Comparison of ENCODE assay signal across 26 cellular contexts in the genomic region with DNA sequence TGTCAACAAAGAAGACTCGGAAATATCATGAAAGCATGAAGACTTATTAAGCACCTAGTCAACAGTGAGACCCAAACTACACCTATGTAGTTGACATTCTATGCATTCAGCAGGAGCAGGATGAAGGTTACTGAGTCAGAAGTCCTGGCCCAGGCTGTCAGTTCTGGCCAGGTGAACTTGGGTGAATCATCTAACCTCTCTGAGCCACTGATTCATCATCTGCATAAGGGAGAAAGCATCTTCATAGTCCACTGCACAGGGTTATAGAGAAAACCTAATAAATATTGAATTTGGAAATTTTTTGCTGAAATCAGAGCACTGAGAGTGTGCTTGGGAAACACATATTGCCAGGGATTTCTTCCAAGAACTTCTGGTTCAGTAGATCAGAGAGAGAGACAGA.
DNase-seq lines count a peak whose midpoint lies in the region; ATAC-seq lines count a peak whose summit lies in the region.
"Had no signal": no experiment of that assay in that cellular context is flagged by ENCODE, and none has a peak within 500 bp of the region (broad histone marks: within the 10 kb centered on the region; RNA-seq: fewer than 3 reads in every experiment).

No MANE protein-coding gene starts in this region.

- H3K9me3 ChIP-seq in CD4-positive, alpha-beta memory T cell (ENCODE audit: control insufficient read depth in 1 of 2, low read length in 2 of 2), result no peaks in the 10 kb centered on the region
- H3K9me3 ChIP-seq: BE2C, HAP-1 had no signal

- H3K36me3 ChIP-seq in CD4-positive, alpha-beta memory T cell (ENCODE audit: insufficient read depth, low read length), result no peaks in the 10 kb centered on the region
- no peaks in the 10 kb centered on the region for H3K36me3 ChIP-seq in mesendoderm (ENCODE audit: control insufficient read depth, insufficient read depth, low read length)
- H3K36me3 ChIP-seq: BE2C, HAP-1, WERI-Rb-1 had no signal

- no peak overlapping the region for H2BK15ac ChIP-seq in mesendoderm (replicated peaks; ENCODE audit: low read depth)

- H3K4me1 ChIP-seq in CD4-positive, alpha-beta memory T cell (ENCODE audit: insufficient read depth, low read length), result no peaks in the 10 kb centered on the region
- H3K4me1 ChIP-seq in mesendoderm (ENCODE audit: control insufficient read depth, low read depth, low read length), result no peaks in the 10 kb centered on the region
- H3K4me1 ChIP-seq: BE2C, HAP-1 had no signal

- no peak overlapping the region for H3K4me3 Mint-ChIP-seq in activated T-helper 17 cell treated with anti-CD3 and anti-CD28 coated beads, Interleukin-2, amount 50 U/mL, for 72 hours
- no peak overlapping the region for H3K4me3 Mint-ChIP-seq in CD4-positive, alpha-beta memory T cell
- H3K4me3 Mint-ChIP-seq: activated T-cell treated with anti-CD3 and anti-CD28 coated beads, Interleukin-2, amount 50 U/mL, for 72 hours; immature natural killer cell; naive thymus-derived CD8-positive, alpha-beta T cell; type B pancreatic cell had no signal

- no peaks in the 10 kb centered on the region for H3K9me3 Mint-ChIP-seq in activated T-helper 17 cell treated with anti-CD3 and anti-CD28 coated beads, Interleukin-2, amount 50 U/mL, for 72 hours
- H3K9me3 Mint-ChIP-seq in CD4-positive, alpha-beta memory T cell, result no peaks in the 10 kb centered on the region
- H3K9me3 Mint-ChIP-seq: activated T-cell treated with anti-CD3 and anti-CD28 coated beads, Interleukin-2, amount 50 U/mL, for 72 hours; naive thymus-derived CD8-positive, alpha-beta T cell; type B pancreatic cell had no signal

- no peak overlapping the region for H2AK5ac ChIP-seq in mesendoderm (ENCODE audit: low read length)

- H3K4me3 ChIP-seq in CD4-positive, alpha-beta memory T cell (ENCODE audit: low read length in 2 of 2), result no peak overlapping the region
- H3K4me3 ChIP-seq in mesendoderm (ENCODE audit: low read length), result no peak overlapping the region
- H3K4me3 ChIP-seq: coronary artery, HAP-1 had no signal

- DNase-seq in A172 (ENCODE audit: low spot score), result peak; percentile 31
- DNase-seq in HPDE6-E6E7 (ENCODE audit: extremely low spot score), result peak; percentile 10
- peak; percentile 17 for DNase-seq in iris pigment epithelial cell (ENCODE audit: low read depth)
- DNase-seq in CD4-positive, alpha-beta memory T cell, result no peak
- DNase-seq in mesendoderm, result no peak
- no peak for DNase-seq in DMS114 treated with DMSO at 0.1 percent for 48 hours (lab: John Stamatoyannopoulos, UW; ENCODE audit: unreplicated experiment)
- DNase-seq: activated CD4-positive, alpha-beta T cell treated with anti-CD3 and anti-CD28 coated beads, Interleukin-2, amount 50 U/mL, for 1 hour; activated naive CD4-positive, alpha-beta T cell treated with Interleukin-2 at 50 U/mL for 16 hours; activated T-cell treated with anti-CD3 and anti-CD28 coated beads, Interleukin-2, amount 50 U/mL, for 72 hours; BE2C; DND-41; effector memory CD4-positive, alpha-beta T cell; hypothalamus; immature natural killer cell; MV-4-11; naive thymus-derived CD8-positive, alpha-beta T cell; SIG-M5; stimulated activated CD4-positive, alpha-beta T cell treated with anti-CD3 and anti-CD28 coated beads, Interleukin-2, amount 100 ng/mL, for 24 hours; SW 1271; T-helper 9 cell; WERI-Rb-1 had no signal

- no peak overlapping the region for H3K4me2 ChIP-seq in mesendoderm (ENCODE audit: low read length)

- ATAC-seq in activated T-helper 17 cell treated with anti-CD3 and anti-CD28 coated beads, Interleukin-2, amount 50 U/mL, for 72 hours (replicated peaks), result peak; percentile 34
- no peak for ATAC-seq in GM18907 (IDR thresholded peaks at IDR 0.05; ENCODE audit: unreplicated experiment)
- ATAC-seq: naive thymus-derived CD8-positive, alpha-beta T cell had no signal

- H3K4me1 Mint-ChIP-seq in activated T-helper 17 cell treated with anti-CD3 and anti-CD28 coated beads, Interleukin-2, amount 50 U/mL, for 72 hours, result no peaks in the 10 kb centered on the region
- no peaks in the 10 kb centered on the region for H3K4me1 Mint-ChIP-seq in CD4-positive, alpha-beta memory T cell
- H3K4me1 Mint-ChIP-seq: immature natural killer cell; naive thymus-derived CD8-positive, alpha-beta T cell had no signal

- no peaks in the 10 kb centered on the region for H3K79me2 ChIP-seq in mesendoderm (ENCODE audit: control insufficient read depth, insufficient read depth, low read length)

- H3K27ac ChIP-seq in CD4-positive, alpha-beta memory T cell (ENCODE audit: low read depth, low read length), result no peak overlapping the region
- H3K27ac ChIP-seq in mesendoderm (ENCODE audit: low read depth, low read length), result no peak overlapping the region
- H3K27ac ChIP-seq: coronary artery, WERI-Rb-1 had no signal

- no peak overlapping the region for H3K4ac ChIP-seq in mesendoderm (ENCODE audit: low read depth, low read length)

- intact Hi-C loops in CD4-positive, alpha-beta memory T cell (cut with micrococcal nuclease), result no loop called here

- no peaks in the 10 kb centered on the region for H3K36me3 Mint-ChIP-seq in activated T-helper 17 cell treated with anti-CD3 and anti-CD28 coated beads, Interleukin-2, amount 50 U/mL, for 72 hours (ENCODE audit: low read depth)
- H3K36me3 Mint-ChIP-seq in CD4-positive, alpha-beta memory T cell, result no peaks in the 10 kb centered on the region
- H3K36me3 Mint-ChIP-seq: immature natural killer cell; naive thymus-derived CD8-positive, alpha-beta T cell; type B pancreatic cell had no signal

- CTCF ChIA-PET in CD4-positive, alpha-beta memory T cell (lab: Charles Lee; ENCODE audit: partially characterized antibody), result no interaction called here

- H3K18ac ChIP-seq in mesendoderm (ENCODE audit: low read length), result no peak overlapping the region

- H3K79me1 ChIP-seq in mesendoderm (ENCODE audit: low read length), result no peaks in the 10 kb centered on the region

- H3K9ac ChIP-seq in mesendoderm (ENCODE audit: low read length), result no peak overlapping the region

- POLR2A ChIA-PET in CD4-positive, alpha-beta memory T cell (lab: Charles Lee; ENCODE audit: partially characterized antibody), result no interaction called here

- no CpG with 5 or more reads among the region's 1 CpG for WGBS in mesendoderm (ENCODE audit: extremely low coverage, insufficient coverage, low lambda C conversion rate)

- no peak overlapping the region for H4K5ac ChIP-seq in mesendoderm (ENCODE audit: low read length)

- H3K23ac ChIP-seq in mesendoderm (ENCODE audit: low read length), result no peak overlapping the region

- no peak overlapping the region for H2BK120ac ChIP-seq in mesendoderm (ENCODE audit: low read depth, low read length)

- H3K27me3 ChIP-seq in CD4-positive, alpha-beta memory T cell (ENCODE audit: insufficient read depth, low read length), result no peaks in the 10 kb centered on the region
- H3K27me3 ChIP-seq in mesendoderm (ENCODE audit: insufficient read depth, low read length, poor library complexity), result no peaks in the 10 kb centered on the region
- H3K27me3 ChIP-seq: BE2C had no signal

- no peak overlapping the region for H2BK5ac ChIP-seq in mesendoderm (ENCODE audit: low read length)

- H3K56ac ChIP-seq in mesendoderm (ENCODE audit: low read length), result no peak overlapping the region

- H3K27me3 Mint-ChIP-seq in activated T-helper 17 cell treated with anti-CD3 and anti-CD28 coated beads, Interleukin-2, amount 50 U/mL, for 72 hours, result no peaks in the 10 kb centered on the region
- peaks cover 2 to 6% of the 10 kb centered on the region in 2 donors for H3K27me3 Mint-ChIP-seq in CD4-positive, alpha-beta memory T cell

- no peak overlapping the region for H4K8ac ChIP-seq in mesendoderm (ENCODE audit: low read depth, low read length)

- no peak overlapping the region for H3K27ac Mint-ChIP-seq in activated T-helper 17 cell treated with anti-CD3 and anti-CD28 coated beads, Interleukin-2, amount 50 U/mL, for 72 hours
- H3K27ac Mint-ChIP-seq in CD4-positive, alpha-beta memory T cell, result no peak overlapping the region
- H3K27ac Mint-ChIP-seq: activated T-cell treated with anti-CD3 and anti-CD28 coated beads, Interleukin-2, amount 50 U/mL, for 72 hours; immature natural killer cell; naive thymus-derived CD8-positive, alpha-beta T cell; type B pancreatic cell had no signal

Comparison
In these comparisons a context has a peak if more than half of its experiments do, and no peak if none do; other contexts are left out.
1. DNase-seq: peak in A172 (single experiment), HPDE6-E6E7 (single experiment) and iris pigment epithelial cell (single experiment); none in CD4-positive, alpha-beta memory T cell (0 of 5), mesendoderm (single experiment) and DMS114 treated with DMSO at 0.1 percent for 48 hours (single experiment).